Comparison of ENCODE assay signal across 10 cellular contexts in the genomic region with DNA sequence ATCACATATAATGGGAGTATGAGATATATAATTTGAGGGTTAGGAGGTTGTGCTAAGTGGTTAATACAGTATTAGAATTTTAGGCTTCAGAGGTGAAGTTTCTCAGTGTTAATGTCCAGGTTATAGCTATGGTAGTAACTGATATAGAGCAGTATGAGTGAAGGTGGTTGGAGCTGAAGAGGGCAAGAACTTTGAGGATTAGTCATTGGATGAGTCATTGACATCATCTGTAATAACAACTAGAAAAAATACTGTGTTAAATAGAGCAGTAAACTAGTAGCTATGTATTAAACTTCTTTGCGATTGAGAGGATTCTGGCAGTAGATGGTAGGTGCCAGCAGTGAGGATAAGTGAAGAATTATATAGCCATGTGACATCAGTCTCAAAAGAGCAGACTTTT. TPM values are rescaled to one million over a fixed set of nuclear protein-coding genes. Genes with fewer than 3 reads are reported as not detected.
DNase-seq lines count a peak whose midpoint lies in the region; ATAC-seq and TF ChIP-seq lines count a peak whose summit lies in the region.
"Had no signal": no experiment of that assay in that cellular context is flagged by ENCODE, and none has a peak within 500 bp of the region (broad histone marks: within the 10 kb centered on the region; RNA-seq: fewer than 3 reads in every experiment).

No MANE protein-coding gene starts in this region.

- H3K4me3 Mint-ChIP-seq in activated T-cell treated with anti-CD3 and anti-CD28 coated beads, Interleukin-2, amount 50 U/mL, for 24 hours = no peak overlapping the region
- H3K4me3 Mint-ChIP-seq in T-cell (no peak overlapping the region), immature natural killer cell (no peak overlapping the region)
- no peak overlapping the region for H3K4me3 Mint-ChIP-seq in stimulated activated naive B cell treated with anti-CD40 and anti-IgM and Interleukin-4, amounts not matched to agents 10 μg/mL and 1 μg/mL and 100 μg/mL, for 72 hours

- no peak overlapping the region for H3K4me3 ChIP-seq in fibroblast of villous mesenchyme (ENCODE audit: low read depth, low read length)
- H3K4me3 ChIP-seq: BLaER1 treated with 17β-estradiol and CSF1 and Interleukin-3, amounts not matched to agents 10 nM and 100 nM had no signal

- peak in 3 of 4 experiments; percentile 66 to 79 (median 74) for ATAC-seq in T-cell (replicated peaks in 1 of 4)
- peak in 1 of 2 donors; percentile 52 for ATAC-seq in stimulated activated naive B cell treated with anti-CD40 and anti-IgM and Interleukin-4, amounts not matched to agents 10 μg/mL and 1 μg/mL and 100 μg/mL, for 72 hours (replicated peaks)

- POLR2A ChIA-PET in T-cell (lab: Charles Lee) = interaction anchor here in 1 of 2 donors (0.5 to 0.6 kb wide), 2 partner anchors 37 to 201 kb away, joined by 3 to 5 read pairs; no protein-coding TSS in a partner anchor

- no peaks in the 10 kb centered on the region for H3K9me3 Mint-ChIP-seq in activated T-cell treated with anti-CD3 and anti-CD28 coated beads, Interleukin-2, amount 50 U/mL, for 24 hours
- H3K9me3 Mint-ChIP-seq in T-cell (no peaks in the 10 kb centered on the region), immature natural killer cell (no peaks in the 10 kb centered on the region)
- H3K9me3 Mint-ChIP-seq in stimulated activated naive B cell treated with anti-CD40 and anti-IgM and Interleukin-4, amounts not matched to agents 10 μg/mL and 1 μg/mL and 100 μg/mL, for 72 hours = no peaks in the 10 kb centered on the region

- peaks cover 54% of the 10 kb centered on the region for H3K4me1 Mint-ChIP-seq in activated T-cell treated with anti-CD3 and anti-CD28 coated beads, Interleukin-2, amount 50 U/mL, for 24 hours (ENCODE audit: low read depth)
- peaks cover 20 to 21% (median 20%) of the 10 kb centered on the region in 3 donors for H3K4me1 Mint-ChIP-seq in T-cell
- H3K4me1 Mint-ChIP-seq in stimulated activated naive B cell treated with anti-CD40 and anti-IgM and Interleukin-4, amounts not matched to agents 10 μg/mL and 1 μg/mL and 100 μg/mL, for 72 hours = peaks cover 5 to 8% of the 10 kb centered on the region in 2 donors
- peaks cover 5 to 21% of the 10 kb centered on the region in 2 donors for H3K4me1 Mint-ChIP-seq in immature natural killer cell

- peak overlapping the region; percentile 90 for H3K27ac Mint-ChIP-seq in activated T-cell treated with anti-CD3 and anti-CD28 coated beads, Interleukin-2, amount 50 U/mL, for 24 hours
- H3K27ac Mint-ChIP-seq in T-cell = peak overlapping the region; percentile 42 to 70
- peak overlapping the region; percentile 1 for H3K27ac Mint-ChIP-seq in stimulated activated naive B cell treated with anti-CD40 and anti-IgM and Interleukin-4, amounts not matched to agents 10 μg/mL and 1 μg/mL and 100 μg/mL, for 72 hours
- H3K27ac Mint-ChIP-seq in immature natural killer cell = peak overlapping the region in 3 of 6 donors; percentile 12 to 63 (median 46)

- CTCF ChIA-PET in T-cell (lab: Charles Lee) = interaction anchor here in 1 of 2 donors (1.1 kb wide), 1 partner anchor 59 kb away, joined by 3 read pairs; no protein-coding TSS in a partner anchor

- H3K36me3 Mint-ChIP-seq in activated T-cell treated with anti-CD3 and anti-CD28 coated beads, Interleukin-2, amount 50 U/mL, for 24 hours (ENCODE audit: low read depth) = peaks cover 79% of the 10 kb centered on the region
- H3K36me3 Mint-ChIP-seq in T-cell (peaks cover 55% of the 10 kb centered on the region), immature natural killer cell (peaks cover 12 to 33% (median 19%) of the 10 kb centered on the region in 3 donors)
- H3K36me3 Mint-ChIP-seq in stimulated activated naive B cell treated with anti-CD40 and anti-IgM and Interleukin-4, amounts not matched to agents 10 μg/mL and 1 μg/mL and 100 μg/mL, for 72 hours = peaks cover 17 to 45% of the 10 kb centered on the region in 2 donors

- H3K27me3 Mint-ChIP-seq in activated T-cell treated with anti-CD3 and anti-CD28 coated beads, Interleukin-2, amount 50 U/mL, for 24 hours = no peaks in the 10 kb centered on the region
- no peaks in the 10 kb centered on the region for H3K27me3 Mint-ChIP-seq in T-cell
- no peaks in the 10 kb centered on the region for H3K27me3 Mint-ChIP-seq in stimulated activated naive B cell treated with anti-CD40 and anti-IgM and Interleukin-4, amounts not matched to agents 10 μg/mL and 1 μg/mL and 100 μg/mL, for 72 hours
- H3K27me3 Mint-ChIP-seq in immature natural killer cell (ENCODE audit: low read depth in 3 of 3) = peaks cover 0 to 2% (median 0%) of the 10 kb centered on the region in 3 donors

- no peak for DNase-seq in activated T-cell treated with anti-CD3 and anti-CD28 coated beads, Interleukin-2, amount 50 U/mL, for 24 hours
- DNase-seq in activated T-cell treated with anti-CD3 and anti-CD28 coated beads, Interleukin-2, amount 50 U/mL, for 48 hours = no peak
- DNase-seq in T-cell = no peak
- DNase-seq in fibroblast of villous mesenchyme (ENCODE audit: low read depth) = peak; percentile 70
- no peak for DNase-seq in stimulated activated naive B cell treated with anti-CD40 and anti-IgM and Interleukin-4, amounts not matched to agents 10 μg/mL and 1 μg/mL and 100 μg/mL, for 72 hours
- no peak for DNase-seq in GOT3 (lab: John Stamatoyannopoulos, UW)
- no peak for DNase-seq in immature natural killer cell
- no peak for DNase-seq in activated CD4-positive, CD25-positive, alpha-beta regulatory T cell (lab: John Stamatoyannopoulos, UW)
- DNase-seq: left cardiac atrium had no signal

- TF ChIP-seq CTCF in fibroblast of villous mesenchyme (IDR thresholded peaks at IDR 0.05; ENCODE audit: insufficient read depth, low read depth, low read length) = no peak

RNA-seq across cellular contexts. Expression of a gene that starts 47.5 kb away (rescaled TPM):
- total RNA-seq in T-cell (10 to 100 TPM; 58.2 to 68.3 (median 64.4) TPM), fibroblast of villous mesenchyme (39.3 and 52.2 TPM in 2 replicates)
- 10 to 100 TPM; 16.8 to 21.0 (median 19.4) TPM for polyA plus RNA-seq in immature natural killer cell
